ENCODE assay signal across 23 cellular contexts in genomic region chr2:172582656-172583055, GRCh38. TPM values are rescaled to one million over a fixed set of nuclear protein-coding genes. Genes with fewer than 3 reads are reported as not detected.
DNase-seq lines count a peak whose midpoint lies in the region; ATAC-seq lines count a peak whose summit lies in the region.
"Had no signal": no experiment of that assay in that cellular context is flagged by ENCODE, and none has a peak within 500 bp of the region (broad histone marks: within the 10 kb centered on the region; RNA-seq: fewer than 3 reads in every experiment).

No MANE protein-coding gene starts in this region.

- no peaks in the 10 kb centered on the region for H4K20me1 ChIP-seq in BLaER1

- H3K4me3 Mint-ChIP-seq in CD4-positive, CD25-positive, alpha-beta regulatory T cell, result peak overlapping the region in 2 of 4 donors; percentile 2 to 65
- no peak overlapping the region for H3K4me3 Mint-ChIP-seq in activated T-helper 17 cell treated with anti-CD3 and anti-CD28 coated beads, Interleukin-2, amount 50 U/mL, for 72 hours
- H3K4me3 Mint-ChIP-seq: IgD-negative memory B cell, T-cell had no signal

- H3K4me1 ChIP-seq in BLaER1, result peaks cover 37% of the 10 kb centered on the region
- H3K4me1 ChIP-seq in CD4-positive, CD25-positive, alpha-beta regulatory T cell (ENCODE audit: control insufficient read depth, insufficient read depth, low read length, poor library complexity, severe bottlenecking), result peaks cover 15% of the 10 kb centered on the region
- H3K4me1 ChIP-seq: A549, SJSA1 had no signal

- no peak overlapping the region for H3K9ac ChIP-seq in BLaER1
- H3K9ac ChIP-seq: KMS-11 had no signal

- no peaks in the 10 kb centered on the region for H3K27me3 ChIP-seq in BLaER1
- H3K27me3 ChIP-seq in CD4-positive, CD25-positive, alpha-beta regulatory T cell (ENCODE audit: control insufficient read depth, insufficient read depth, low read length), result no peaks in the 10 kb centered on the region
- H3K27me3 ChIP-seq: SJSA1 had no signal

- H3K4me2 ChIP-seq in BLaER1, result peak overlapping the region; percentile 18
- H3K4me2 ChIP-seq: A549, KMS-11 had no signal

- H3K36me3 ChIP-seq in BLaER1, result peaks cover 89% of the 10 kb centered on the region
- H3K36me3 ChIP-seq in CD4-positive, CD25-positive, alpha-beta regulatory T cell (ENCODE audit: control insufficient read depth, insufficient read depth, low read length), result peaks cover 73% of the 10 kb centered on the region

- H3K4me3 ChIP-seq in BLaER1, result no peak overlapping the region
- no peak overlapping the region for H3K4me3 ChIP-seq in CD4-positive, CD25-positive, alpha-beta regulatory T cell (ENCODE audit: low read depth, low read length)
- H3K4me3 ChIP-seq: A549, SJSA1 had no signal

- peaks cover 1 to 14% (median 7%) of the 10 kb centered on the region in 7 donors for H3K9me3 Mint-ChIP-seq in CD4-positive, CD25-positive, alpha-beta regulatory T cell
- H3K9me3 Mint-ChIP-seq in activated T-helper 17 cell treated with anti-CD3 and anti-CD28 coated beads, Interleukin-2, amount 50 U/mL, for 72 hours, result peaks cover 7% of the 10 kb centered on the region

- H3K9me3 ChIP-seq in BLaER1, result peaks cover 51% of the 10 kb centered on the region
- H3K9me3 ChIP-seq in CD4-positive, CD25-positive, alpha-beta regulatory T cell (ENCODE audit: control insufficient read depth in 2 of 2, low read length in 2 of 2), result peaks cover 7 to 12% of the 10 kb centered on the region in 2 experiments

- no peak overlapping the region for H3K27ac ChIP-seq in BLaER1
- H3K27ac ChIP-seq in CD4-positive, CD25-positive, alpha-beta regulatory T cell (ENCODE audit: insufficient read depth, low read length, poor library complexity, severe bottlenecking), result no peak overlapping the region
- H3K27ac ChIP-seq: A549, HL-60, KMS-11, SJSA1 had no signal

- no peak for ATAC-seq in CD4-positive, CD25-positive, alpha-beta regulatory T cell (ENCODE audit: low read depth in 2 of 2)
- peak; percentile 56 for ATAC-seq in HG03108 (IDR thresholded peaks at IDR 0.05; ENCODE audit: unreplicated experiment)
- ATAC-seq in activated T-helper 17 cell treated with anti-CD3 and anti-CD28 coated beads, Interleukin-2, amount 50 U/mL, for 72 hours (replicated peaks), result no peak
- ATAC-seq: A549, T-cell had no signal

- peak overlapping the region; percentile 13 to 39 (median 14) for H3K27ac Mint-ChIP-seq in CD4-positive, CD25-positive, alpha-beta regulatory T cell
- H3K27ac Mint-ChIP-seq in activated T-helper 17 cell treated with anti-CD3 and anti-CD28 coated beads, Interleukin-2, amount 50 U/mL, for 72 hours, result peak overlapping the region; percentile 10
- H3K27ac Mint-ChIP-seq: IgD-negative memory B cell, T-cell had no signal

- peaks cover 35 to 60% (median 43%) of the 10 kb centered on the region in 4 donors for H3K4me1 Mint-ChIP-seq in CD4-positive, CD25-positive, alpha-beta regulatory T cell
- H3K4me1 Mint-ChIP-seq in activated T-helper 17 cell treated with anti-CD3 and anti-CD28 coated beads, Interleukin-2, amount 50 U/mL, for 72 hours, result peaks cover 30% of the 10 kb centered on the region

- H3K36me3 Mint-ChIP-seq in CD4-positive, CD25-positive, alpha-beta regulatory T cell, result peaks cover 71% of the 10 kb centered on the region
- H3K36me3 Mint-ChIP-seq in activated T-helper 17 cell treated with anti-CD3 and anti-CD28 coated beads, Interleukin-2, amount 50 U/mL, for 72 hours (ENCODE audit: low read depth), result peaks cover 99% of the 10 kb centered on the region

- H3K27me3 Mint-ChIP-seq in CD4-positive, CD25-positive, alpha-beta regulatory T cell, result no peaks in the 10 kb centered on the region
- H3K27me3 Mint-ChIP-seq in activated T-helper 17 cell treated with anti-CD3 and anti-CD28 coated beads, Interleukin-2, amount 50 U/mL, for 72 hours, result no peaks in the 10 kb centered on the region
- H3K27me3 Mint-ChIP-seq: IgD-negative memory B cell, T-cell had no signal

- DNase-seq in CD4-positive, CD25-positive, alpha-beta regulatory T cell, result no peak
- no peak for DNase-seq in SKM-1 (lab: John Stamatoyannopoulos, UW; ENCODE audit: unreplicated experiment)
- DNase-seq in stimulated activated naive CD4-positive, alpha-beta T cell (lab: John Stamatoyannopoulos, UW), result no peak
- DNase-seq in NCI-H2227 treated with DMSO at 0.1 percent for 48 hours (lab: John Stamatoyannopoulos, UW), result no peak
- DNase-seq: AML-193, DMS153, DND-41, GOT3, HCEC 1CT, NCI-H1105 treated with DMSO at 0.1 percent for 48 hours, NCI-H2029 treated with DMSO at 0.1 percent for 48 hours, NCI-H526 treated with DMSO at 0.1 percent for 48 hours, Right ventricle myocardium superior, RPMI8226, T-cell had no signal

RNA-seq across cellular contexts. Expression of gene PDK1, which starts 26.8 kb away (rescaled TPM):
- 53.0 TPM for total RNA-seq in CD4-positive, CD25-positive, alpha-beta regulatory T cell
- polyA plus RNA-seq in CD4-positive, CD25-positive, alpha-beta regulatory T cell, result 10 to 100 TPM; 41.0 to 58.5 (median 54.7) TPM
- 10 to 100 TPM; 43.9 to 95.8 TPM for total RNA-seq in activated T-helper 17 cell treated with anti-CD3 and anti-CD28 coated beads, Interleukin-2, amount 50 U/mL, for 72 hours
